ENCODE assay signal across 1 cellular context in the genomic region with DNA sequence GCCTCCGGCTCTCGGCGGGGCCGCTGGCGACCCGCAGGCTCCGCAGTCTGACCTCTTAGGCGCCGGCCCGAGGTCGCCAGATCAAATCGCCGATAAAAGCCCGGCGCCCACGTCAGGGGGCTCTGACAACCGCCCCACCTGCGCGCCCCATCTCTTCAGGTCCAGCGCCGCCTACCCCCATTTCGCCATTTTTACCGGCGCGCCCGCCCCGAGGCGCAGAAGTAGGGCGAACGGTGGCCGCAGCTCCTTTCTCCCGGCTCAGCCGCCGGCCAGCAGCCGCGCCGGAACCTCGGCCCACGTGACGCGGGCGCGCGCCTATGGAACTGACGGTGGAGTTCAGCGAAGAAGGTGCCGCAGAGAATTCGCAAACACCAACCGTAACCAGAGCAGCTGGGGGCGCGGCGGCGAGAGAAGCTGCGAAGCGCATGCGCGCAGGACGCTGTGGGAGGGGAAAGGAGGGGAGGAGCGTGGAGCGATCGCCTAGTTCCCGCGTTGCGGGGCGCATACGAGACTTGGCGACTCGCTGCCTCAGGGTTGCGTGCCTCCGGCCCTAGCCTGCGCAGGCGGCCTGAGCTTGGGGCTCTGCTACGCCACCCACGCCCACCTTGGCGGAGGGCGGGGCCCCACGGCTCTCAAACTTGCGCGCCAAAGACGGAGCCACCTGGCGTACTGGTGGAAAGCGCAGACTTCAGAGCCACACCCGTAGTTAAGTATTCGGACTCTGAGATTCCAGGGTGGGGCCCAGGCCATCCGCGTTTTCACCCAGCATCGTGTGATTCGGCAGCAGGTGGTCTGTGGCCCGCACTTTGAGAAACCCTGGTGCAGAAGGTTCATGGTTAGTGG.
TF ChIP-seq lines count a peak whose summit lies in the region.

A gene with protein sequence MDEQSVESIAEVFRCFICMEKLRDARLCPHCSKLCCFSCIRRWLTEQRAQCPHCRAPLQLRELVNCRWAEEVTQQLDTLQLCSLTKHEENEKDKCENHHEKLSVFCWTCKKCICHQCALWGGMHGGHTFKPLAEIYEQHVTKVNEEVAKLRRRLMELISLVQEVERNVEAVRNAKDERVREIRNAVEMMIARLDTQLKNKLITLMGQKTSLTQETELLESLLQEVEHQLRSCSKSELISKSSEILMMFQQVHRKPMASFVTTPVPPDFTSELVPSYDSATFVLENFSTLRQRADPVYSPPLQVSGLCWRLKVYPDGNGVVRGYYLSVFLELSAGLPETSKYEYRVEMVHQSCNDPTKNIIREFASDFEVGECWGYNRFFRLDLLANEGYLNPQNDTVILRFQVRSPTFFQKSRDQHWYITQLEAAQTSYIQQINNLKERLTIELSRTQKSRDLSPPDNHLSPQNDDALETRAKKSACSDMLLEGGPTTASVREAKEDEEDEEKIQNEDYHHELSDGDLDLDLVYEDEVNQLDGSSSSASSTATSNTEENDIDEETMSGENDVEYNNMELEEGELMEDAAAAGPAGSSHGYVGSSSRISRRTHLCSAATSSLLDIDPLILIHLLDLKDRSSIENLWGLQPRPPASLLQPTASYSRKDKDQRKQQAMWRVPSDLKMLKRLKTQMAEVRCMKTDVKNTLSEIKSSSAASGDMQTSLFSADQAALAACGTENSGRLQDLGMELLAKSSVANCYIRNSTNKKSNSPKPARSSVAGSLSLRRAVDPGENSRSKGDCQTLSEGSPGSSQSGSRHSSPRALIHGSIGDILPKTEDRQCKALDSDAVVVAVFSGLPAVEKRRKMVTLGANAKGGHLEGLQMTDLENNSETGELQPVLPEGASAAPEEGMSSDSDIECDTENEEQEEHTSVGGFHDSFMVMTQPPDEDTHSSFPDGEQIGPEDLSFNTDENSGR (minus strand): TSS at position 418 of the 843 bp plus-strand sequence. CDS start 419 bp downstream, outside the sequence.

TF ChIP-seq in K562, 482 proteins besides CTCF, POLR2A, EP300 and RAD21 (continued from another document and continues in another):
- TF ChIP-seq, protein P1, sequence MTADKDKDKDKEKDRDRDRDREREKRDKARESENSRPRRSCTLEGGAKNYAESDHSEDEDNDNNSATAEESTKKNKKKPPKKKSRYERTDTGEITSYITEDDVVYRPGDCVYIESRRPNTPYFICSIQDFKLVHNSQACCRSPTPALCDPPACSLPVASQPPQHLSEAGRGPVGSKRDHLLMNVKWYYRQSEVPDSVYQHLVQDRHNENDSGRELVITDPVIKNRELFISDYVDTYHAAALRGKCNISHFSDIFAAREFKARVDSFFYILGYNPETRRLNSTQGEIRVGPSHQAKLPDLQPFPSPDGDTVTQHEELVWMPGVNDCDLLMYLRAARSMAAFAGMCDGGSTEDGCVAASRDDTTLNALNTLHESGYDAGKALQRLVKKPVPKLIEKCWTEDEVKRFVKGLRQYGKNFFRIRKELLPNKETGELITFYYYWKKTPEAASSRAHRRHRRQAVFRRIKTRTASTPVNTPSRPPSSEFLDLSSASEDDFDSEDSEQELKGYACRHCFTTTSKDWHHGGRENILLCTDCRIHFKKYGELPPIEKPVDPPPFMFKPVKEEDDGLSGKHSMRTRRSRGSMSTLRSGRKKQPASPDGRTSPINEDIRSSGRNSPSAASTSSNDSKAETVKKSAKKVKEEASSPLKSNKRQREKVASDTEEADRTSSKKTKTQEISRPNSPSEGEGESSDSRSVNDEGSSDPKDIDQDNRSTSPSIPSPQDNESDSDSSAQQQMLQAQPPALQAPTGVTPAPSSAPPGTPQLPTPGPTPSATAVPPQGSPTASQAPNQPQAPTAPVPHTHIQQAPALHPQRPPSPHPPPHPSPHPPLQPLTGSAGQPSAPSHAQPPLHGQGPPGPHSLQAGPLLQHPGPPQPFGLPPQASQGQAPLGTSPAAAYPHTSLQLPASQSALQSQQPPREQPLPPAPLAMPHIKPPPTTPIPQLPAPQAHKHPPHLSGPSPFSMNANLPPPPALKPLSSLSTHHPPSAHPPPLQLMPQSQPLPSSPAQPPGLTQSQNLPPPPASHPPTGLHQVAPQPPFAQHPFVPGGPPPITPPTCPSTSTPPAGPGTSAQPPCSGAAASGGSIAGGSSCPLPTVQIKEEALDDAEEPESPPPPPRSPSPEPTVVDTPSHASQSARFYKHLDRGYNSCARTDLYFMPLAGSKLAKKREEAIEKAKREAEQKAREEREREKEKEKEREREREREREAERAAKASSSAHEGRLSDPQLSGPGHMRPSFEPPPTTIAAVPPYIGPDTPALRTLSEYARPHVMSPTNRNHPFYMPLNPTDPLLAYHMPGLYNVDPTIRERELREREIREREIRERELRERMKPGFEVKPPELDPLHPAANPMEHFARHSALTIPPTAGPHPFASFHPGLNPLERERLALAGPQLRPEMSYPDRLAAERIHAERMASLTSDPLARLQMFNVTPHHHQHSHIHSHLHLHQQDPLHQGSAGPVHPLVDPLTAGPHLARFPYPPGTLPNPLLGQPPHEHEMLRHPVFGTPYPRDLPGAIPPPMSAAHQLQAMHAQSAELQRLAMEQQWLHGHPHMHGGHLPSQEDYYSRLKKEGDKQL (CRISPR knock-in tag; IDR thresholded peaks at IDR 0.05; ENCODE audit: borderline replicate concordance): 0 out of 2 replicates have a peak, but pooled peaks have one; percentile 61
- TF ChIP-seq ZNF174 (CRISPR knock-in tag; IDR thresholded peaks at IDR 0.05) (no peak), ETV1 (tag; conservative IDR thresholded peaks at IDR 0.05; ENCODE audit: low read depth) (peak; percentile 38; the same call in 1 of the 2 replicates), HDAC2 (IDR thresholded peaks at IDR 0.05) (peak; percentile 56; the same call in 1 of the 2 replicates), CHD4 (IDR thresholded peaks at IDR 0.05; ENCODE audit: insufficient read depth, insufficient replicate concordance, low read depth, low read length, poor library complexity, severe bottlenecking) (no peak), TEAD2 (tag; IDR thresholded peaks at IDR 0.05) (no peak), MAFK (IDR thresholded peaks at IDR 0.05; ENCODE audit: low read length) (no peak), NFIX (CRISPR knock-in tag; IDR thresholded peaks at IDR 0.05; ENCODE audit: low read depth) (no peak), TAL1 (IDR thresholded peaks at IDR 0.05) (no peak), HOXB6 (CRISPR knock-in tag; IDR thresholded peaks at IDR 0.05; ENCODE audit: borderline replicate concordance) (no peak), BRD4 (IDR thresholded peaks at IDR 0.05) (no peak), SAFB (IDR thresholded peaks at IDR 0.05; ENCODE audit: borderline replicate concordance, low read depth, low read length) (0 out of 2 replicates have a peak, but pooled peaks have one; percentile 9), FOS (IDR thresholded peaks at IDR 0.05; ENCODE audit: extremely low read depth, insufficient read length) (no peak), POLR3G (IDR thresholded peaks at IDR 0.05; ENCODE audit: extremely low read depth, insufficient read length, insufficient replicate concordance) (no peak), MTF1 (CRISPR knock-in tag; IDR thresholded peaks at IDR 0.05; ENCODE audit: borderline replicate concordance) (no peak), PCBP1 (IDR thresholded peaks at IDR 0.05; ENCODE audit: low read depth, low read length, poor library complexity, severe bottlenecking) (no peak), ZBED1 (IDR thresholded peaks at IDR 0.05) (0 out of 2 replicates have a peak, but pooled peaks have one; percentile 13), ZNF134 (CRISPR knock-in tag; conservative IDR thresholded peaks at IDR 0.05) (no peak), CREB1 (IDR thresholded peaks at IDR 0.05) (peak; percentile 62; the same call in 1 of the 2 replicates), CREB1 (CRISPR knock-in tag; IDR thresholded peaks at IDR 0.05) (peak; percentile 80; the same call in 1 of the 2 replicates), TARDBP (IDR thresholded peaks at IDR 0.05) (0 out of 2 replicates have a peak, but pooled peaks have one; percentile 22), TGIF2 (CRISPR knock-in tag; IDR thresholded peaks at IDR 0.05) (peak; percentile 77; the same call in 1 of the 2 replicates), FUS (optimal IDR thresholded peaks at IDR 0.05; ENCODE audit: low read depth, low read length) (peak; percentile 81), NR2F6 (CRISPR knock-in tag; IDR thresholded peaks at IDR 0.05) (peak; percentile 57; the same call in 1 of the 2 replicates), EP400 (IDR thresholded peaks at IDR 0.05) (peak; percentile 91), SMARCA4 (IDR thresholded peaks at IDR 0.05) (no peak; the same call in 1 of the 2 replicates), ZNF311 (CRISPR knock-in tag; IDR thresholded peaks at IDR 0.05) (no peak), IRF2 (CRISPR knock-in tag; IDR thresholded peaks at IDR 0.05) (no peak)
- TF ChIP-seq, protein P2, sequence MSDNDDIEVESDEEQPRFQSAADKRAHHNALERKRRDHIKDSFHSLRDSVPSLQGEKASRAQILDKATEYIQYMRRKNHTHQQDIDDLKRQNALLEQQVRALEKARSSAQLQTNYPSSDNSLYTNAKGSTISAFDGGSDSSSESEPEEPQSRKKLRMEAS (CRISPR knock-in tag; IDR thresholded peaks at IDR 0.05): peak; percentile 96
- TF ChIP-seq, protein P3, sequence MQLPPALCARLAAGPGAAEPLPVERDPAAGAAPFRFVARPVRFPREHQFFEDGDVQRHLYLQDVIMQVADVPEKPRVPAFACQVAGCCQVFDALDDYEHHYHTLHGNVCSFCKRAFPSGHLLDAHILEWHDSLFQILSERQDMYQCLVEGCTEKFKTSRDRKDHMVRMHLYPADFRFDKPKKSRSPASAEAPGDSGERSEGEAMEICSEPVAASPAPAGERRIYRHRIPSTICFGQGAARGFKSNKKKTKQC (CRISPR knock-in tag; IDR thresholded peaks at IDR 0.05): peak; percentile 86
- TF ChIP-seq, protein P4, sequence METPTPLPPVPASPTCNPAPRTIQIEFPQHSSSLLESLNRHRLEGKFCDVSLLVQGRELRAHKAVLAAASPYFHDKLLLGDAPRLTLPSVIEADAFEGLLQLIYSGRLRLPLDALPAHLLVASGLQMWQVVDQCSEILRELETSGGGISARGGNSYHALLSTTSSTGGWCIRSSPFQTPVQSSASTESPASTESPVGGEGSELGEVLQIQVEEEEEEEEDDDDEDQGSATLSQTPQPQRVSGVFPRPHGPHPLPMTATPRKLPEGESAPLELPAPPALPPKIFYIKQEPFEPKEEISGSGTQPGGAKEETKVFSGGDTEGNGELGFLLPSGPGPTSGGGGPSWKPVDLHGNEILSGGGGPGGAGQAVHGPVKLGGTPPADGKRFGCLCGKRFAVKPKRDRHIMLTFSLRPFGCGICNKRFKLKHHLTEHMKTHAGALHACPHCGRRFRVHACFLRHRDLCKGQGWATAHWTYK (CRISPR knock-in tag; IDR thresholded peaks at IDR 0.05): peak; percentile 56; the same call in 1 of the 2 replicates
- TF ChIP-seq, protein P5, sequence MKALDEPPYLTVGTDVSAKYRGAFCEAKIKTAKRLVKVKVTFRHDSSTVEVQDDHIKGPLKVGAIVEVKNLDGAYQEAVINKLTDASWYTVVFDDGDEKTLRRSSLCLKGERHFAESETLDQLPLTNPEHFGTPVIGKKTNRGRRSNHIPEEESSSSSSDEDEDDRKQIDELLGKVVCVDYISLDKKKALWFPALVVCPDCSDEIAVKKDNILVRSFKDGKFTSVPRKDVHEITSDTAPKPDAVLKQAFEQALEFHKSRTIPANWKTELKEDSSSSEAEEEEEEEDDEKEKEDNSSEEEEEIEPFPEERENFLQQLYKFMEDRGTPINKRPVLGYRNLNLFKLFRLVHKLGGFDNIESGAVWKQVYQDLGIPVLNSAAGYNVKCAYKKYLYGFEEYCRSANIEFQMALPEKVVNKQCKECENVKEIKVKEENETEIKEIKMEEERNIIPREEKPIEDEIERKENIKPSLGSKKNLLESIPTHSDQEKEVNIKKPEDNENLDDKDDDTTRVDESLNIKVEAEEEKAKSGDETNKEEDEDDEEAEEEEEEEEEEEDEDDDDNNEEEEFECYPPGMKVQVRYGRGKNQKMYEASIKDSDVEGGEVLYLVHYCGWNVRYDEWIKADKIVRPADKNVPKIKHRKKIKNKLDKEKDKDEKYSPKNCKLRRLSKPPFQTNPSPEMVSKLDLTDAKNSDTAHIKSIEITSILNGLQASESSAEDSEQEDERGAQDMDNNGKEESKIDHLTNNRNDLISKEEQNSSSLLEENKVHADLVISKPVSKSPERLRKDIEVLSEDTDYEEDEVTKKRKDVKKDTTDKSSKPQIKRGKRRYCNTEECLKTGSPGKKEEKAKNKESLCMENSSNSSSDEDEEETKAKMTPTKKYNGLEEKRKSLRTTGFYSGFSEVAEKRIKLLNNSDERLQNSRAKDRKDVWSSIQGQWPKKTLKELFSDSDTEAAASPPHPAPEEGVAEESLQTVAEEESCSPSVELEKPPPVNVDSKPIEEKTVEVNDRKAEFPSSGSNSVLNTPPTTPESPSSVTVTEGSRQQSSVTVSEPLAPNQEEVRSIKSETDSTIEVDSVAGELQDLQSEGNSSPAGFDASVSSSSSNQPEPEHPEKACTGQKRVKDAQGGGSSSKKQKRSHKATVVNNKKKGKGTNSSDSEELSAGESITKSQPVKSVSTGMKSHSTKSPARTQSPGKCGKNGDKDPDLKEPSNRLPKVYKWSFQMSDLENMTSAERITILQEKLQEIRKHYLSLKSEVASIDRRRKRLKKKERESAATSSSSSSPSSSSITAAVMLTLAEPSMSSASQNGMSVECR (CRISPR knock-in tag; IDR thresholded peaks at IDR 0.05): peak; percentile 89
- TF ChIP-seq, protein P6, sequence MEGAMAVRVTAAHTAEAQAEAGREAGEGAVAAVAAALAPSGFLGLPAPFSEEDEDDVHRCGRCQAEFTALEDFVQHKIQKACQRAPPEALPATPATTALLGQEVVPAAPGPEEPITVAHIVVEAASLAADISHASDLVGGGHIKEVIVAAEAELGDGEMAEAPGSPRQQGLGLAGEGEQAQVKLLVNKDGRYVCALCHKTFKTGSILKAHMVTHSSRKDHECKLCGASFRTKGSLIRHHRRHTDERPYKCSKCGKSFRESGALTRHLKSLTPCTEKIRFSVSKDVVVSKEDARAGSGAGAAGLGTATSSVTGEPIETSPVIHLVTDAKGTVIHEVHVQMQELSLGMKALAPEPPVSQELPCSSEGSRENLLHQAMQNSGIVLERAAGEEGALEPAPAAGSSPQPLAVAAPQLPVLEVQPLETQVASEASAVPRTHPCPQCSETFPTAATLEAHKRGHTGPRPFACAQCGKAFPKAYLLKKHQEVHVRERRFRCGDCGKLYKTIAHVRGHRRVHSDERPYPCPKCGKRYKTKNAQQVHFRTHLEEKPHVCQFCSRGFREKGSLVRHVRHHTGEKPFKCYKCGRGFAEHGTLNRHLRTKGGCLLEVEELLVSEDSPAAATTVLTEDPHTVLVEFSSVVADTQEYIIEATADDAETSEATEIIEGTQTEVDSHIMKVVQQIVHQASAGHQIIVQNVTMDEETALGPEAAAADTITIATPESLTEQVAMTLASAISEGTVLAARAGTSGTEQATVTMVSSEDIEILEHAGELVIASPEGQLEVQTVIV (CRISPR knock-in tag; IDR thresholded peaks at IDR 0.05; ENCODE audit: borderline replicate concordance): no peak
- TF ChIP-seq, protein P7, sequence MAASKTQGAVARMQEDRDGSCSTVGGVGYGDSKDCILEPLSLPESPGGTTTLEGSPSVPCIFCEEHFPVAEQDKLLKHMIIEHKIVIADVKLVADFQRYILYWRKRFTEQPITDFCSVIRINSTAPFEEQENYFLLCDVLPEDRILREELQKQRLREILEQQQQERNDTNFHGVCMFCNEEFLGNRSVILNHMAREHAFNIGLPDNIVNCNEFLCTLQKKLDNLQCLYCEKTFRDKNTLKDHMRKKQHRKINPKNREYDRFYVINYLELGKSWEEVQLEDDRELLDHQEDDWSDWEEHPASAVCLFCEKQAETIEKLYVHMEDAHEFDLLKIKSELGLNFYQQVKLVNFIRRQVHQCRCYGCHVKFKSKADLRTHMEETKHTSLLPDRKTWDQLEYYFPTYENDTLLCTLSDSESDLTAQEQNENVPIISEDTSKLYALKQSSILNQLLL (CRISPR knock-in tag; IDR thresholded peaks at IDR 0.05; ENCODE audit: borderline replicate concordance): no peak
